ENCODE assay signal across 8 cellular contexts in the genomic region with DNA sequence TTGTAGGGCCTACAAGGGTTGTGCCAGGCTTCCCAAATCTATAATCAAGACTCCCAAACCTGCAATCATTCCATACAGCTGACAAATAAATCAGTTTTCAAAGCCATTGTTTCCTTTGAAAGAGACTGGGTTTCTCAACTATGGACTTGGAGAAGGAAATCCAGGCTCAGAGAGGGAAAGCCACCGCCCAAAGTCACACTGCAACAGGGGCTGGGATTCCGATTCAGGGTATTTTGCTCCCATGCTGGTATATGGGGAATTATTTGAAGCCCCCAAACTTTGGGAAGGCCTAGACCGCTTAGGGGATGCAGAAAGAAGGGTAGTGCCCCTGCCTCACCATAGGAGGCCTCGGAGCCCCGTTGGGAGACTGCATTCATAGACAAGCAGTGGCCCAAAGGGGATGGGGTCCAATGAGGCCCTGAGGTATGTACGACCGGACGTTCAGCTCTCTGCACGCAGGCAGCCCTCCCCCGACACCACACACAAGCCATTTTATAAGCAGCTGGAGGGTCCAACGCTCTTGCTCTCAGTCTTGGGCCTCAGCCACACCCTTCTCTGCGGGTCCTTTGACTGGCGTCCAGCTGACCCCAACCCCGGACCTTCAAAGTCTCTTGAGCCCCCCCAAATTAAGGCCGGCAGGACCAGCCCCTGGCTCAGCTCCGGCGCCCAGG. TPM values are rescaled to one million over a fixed set of nuclear protein-coding genes. Genes with fewer than 3 reads are reported as not detected.
A peak's percentile ranks its signal among the peaks of the same experiment; 100 is the strongest.
DNase-seq lines count a peak whose midpoint lies in the region; ATAC-seq, FAIRE-seq and TF ChIP-seq lines count a peak whose summit lies in the region.

No MANE protein-coding gene starts in this region.

- H3K4me3 ChIP-seq in keratinocyte (ENCODE audit: control insufficient read depth in 2 of 3, extremely low read depth in 1 of 3, insufficient read depth in 2 of 3, low read depth in 1 of 3, low read length in 3 of 3) (peak overlapping the region; percentile 51 to 78 (median 73)), stomach (peak overlapping the region; percentile 75 to 90 (median 86))

- H3K4me2 ChIP-seq in keratinocyte (ENCODE audit: control insufficient read depth, extremely low read depth, insufficient read depth, low read depth, low read length), result peak overlapping the region; percentile 96

- TF ChIP-seq EP300 in stomach (IDR thresholded peaks at IDR 0.05), result no peak

- DNase-seq in DMS 273 (lab: John Stamatoyannopoulos, UW; ENCODE audit: unreplicated experiment) (peak; percentile 48), DMS 273 treated with DMSO at 0.1 percent for 48 hours (lab: John Stamatoyannopoulos, UW) (no peak), LHCN-M2 (ENCODE audit: low read depth) (peak; percentile 37), astrocyte of the hippocampus (ENCODE audit: low read depth, low spot score) (peak; percentile 41), keratinocyte (ENCODE audit: low read depth, low spot score) (no peak), stomach (no peak), foreskin keratinocyte (no peak)

- H3K27ac ChIP-seq in keratinocyte (ENCODE audit: control insufficient read depth, insufficient read depth, low read length), result no peak overlapping the region
- H3K27ac ChIP-seq in stomach, result peak overlapping the region; percentile 79 to 94 (median 90)
- no peak overlapping the region for H3K27ac ChIP-seq in foreskin keratinocyte

- H3K9me3 ChIP-seq in keratinocyte (ENCODE audit: control insufficient read depth, low read depth, low read length) (no peaks in the 10 kb centered on the region), stomach (no peaks in the 10 kb centered on the region)

- H2AFZ ChIP-seq in keratinocyte (ENCODE audit: control insufficient read depth, low read length), result peak overlapping the region; percentile 88

- peaks cover 6% of the 10 kb centered on the region for H3K79me2 ChIP-seq in keratinocyte (ENCODE audit: control insufficient read depth, insufficient read depth, low read length)

- peak overlapping the region; percentile 50 for H3K9ac ChIP-seq in keratinocyte (ENCODE audit: control insufficient read depth, extremely low read depth, insufficient read depth, low read length)

- H3K4me1 ChIP-seq in keratinocyte (ENCODE audit: control insufficient read depth, extremely low read depth, insufficient read depth, low read length), result peaks cover 19% of the 10 kb centered on the region
- H3K4me1 ChIP-seq in stomach, result peaks cover 48 to 69% (median 66%) of the 10 kb centered on the region in 4 donors
- H3K4me1 ChIP-seq in foreskin keratinocyte, result no peaks in the 10 kb centered on the region

- 15 to 26% (median 24%) methylated on average over 11 to 17 of the region's 17 CpGs for WGBS in stomach, 5 donors

- TF ChIP-seq CTCF in keratinocyte (optimal IDR thresholded peaks at IDR 0.05 in 1 of 3, IDR thresholded peaks at IDR 0.05 in 1 of 3, conservative IDR thresholded peaks at IDR 0.05 in 1 of 3; ENCODE audit: extremely low read depth in 1 of 3, insufficient read depth in 2 of 3, low read length in 3 of 3), result no peak
- no peak for TF ChIP-seq CTCF in stomach (IDR thresholded peaks at IDR 0.05)
- TF ChIP-seq CTCF in foreskin keratinocyte (conservative IDR thresholded peaks at IDR 0.05), result no peak

- no peaks in the 10 kb centered on the region for H3K36me3 ChIP-seq in keratinocyte (ENCODE audit: control insufficient read depth in 2 of 2, extremely low read depth in 1 of 2, insufficient read depth in 2 of 2, low read length in 2 of 2)
- no peaks in the 10 kb centered on the region for H3K36me3 ChIP-seq in stomach

- H4K20me1 ChIP-seq in keratinocyte (ENCODE audit: control insufficient read depth, extremely low read depth, insufficient read depth, low read length), result no peaks in the 10 kb centered on the region

- H3K27me3 ChIP-seq in keratinocyte (ENCODE audit: control insufficient read depth, extremely low read depth, insufficient read depth, low read length) (peaks cover 19% of the 10 kb centered on the region), stomach (no peaks in the 10 kb centered on the region), foreskin keratinocyte (peaks cover 5% of the 10 kb centered on the region)

- no peak for TF ChIP-seq POLR2A in stomach (IDR thresholded peaks at IDR 0.05)

- intact Hi-C loops in stomach (cut with DNase I; ENCODE audit: low total_unique reads), result no loop called here

- H3K9me1 ChIP-seq in keratinocyte (ENCODE audit: control insufficient read depth, extremely low read depth, insufficient read depth, low read length), result no peaks in the 10 kb centered on the region

- no peak for FAIRE-seq in keratinocyte (lab: Jason Lieb, UNC)

- ATAC-seq in foreskin keratinocyte (no peak), HG02571 (IDR thresholded peaks at IDR 0.05; ENCODE audit: unreplicated experiment) (no peak)

- dilution Hi-C loops in keratinocyte (cut with MboI; ENCODE audit: extremely low pct_ligation_motif_present, low sequenced_read_pairs), result no loop called here

RNA-seq across cellular contexts. Expression of a gene that starts 0.7 kb away (rescaled TPM):
- 777 and 795 TPM in 2 replicates for total RNA-seq in LHCN-M2 (2014; rRNA removed)
- polyA plus RNA-seq in LHCN-M2 (2012), result 870 TPM
- polyA plus RNA-seq in keratinocyte, result 37.0 to 58.2 TPM (median 43.8 TPM) in 3 replicates
- 1.7 TPM for polyA plus RNA-seq in keratinocyte (2011; ENCODE audit: low read depth)
- 21.0 and 25.0 TPM in 2 replicates for polyA plus RNA-seq in keratinocyte (2011; cell fraction: cytosol; rRNA removed)
- 19.0 and 21.7 TPM in 2 replicates for polyA plus RNA-seq in keratinocyte (2011; cell fraction: nucleus; rRNA removed)
- 0.92 and 59.9 TPM in 2 replicates for polyA plus RNA-seq in keratinocyte (2012; ENCODE audit: low replicate concordance)
- polyA minus RNA-seq in keratinocyte, result 42.3 to 61.6 TPM (median 44.7 TPM) in 3 replicates
- polyA minus RNA-seq in keratinocyte (2011; cell fraction: cytosol; rRNA and poly(A)+ RNA removed), result 31.8 TPM
- polyA minus RNA-seq in keratinocyte (2011; cell fraction: nucleus; rRNA and poly(A)+ RNA removed), result 10.0 and 16.7 TPM in 2 replicates
- 100 to 1,000 TPM in 3 of 5 donors, 10 to 100 TPM in 2; 28.4 to 240 (median 133) TPM for total RNA-seq in stomach
- 100 to 1,000 TPM in 1 of 3 donors, 10 to 100 TPM in 2; 66.0 to 103 (median 73.6) TPM for polyA plus RNA-seq in stomach
- total RNA-seq in foreskin keratinocyte, result 50.6 and 73.9 TPM in 2 replicates
- polyA plus RNA-seq in foreskin keratinocyte, result 42.5 and 60.6 TPM in 2 replicates

Comparison
In these comparisons a context has a peak if more than half of its experiments do, and no peak if none do; other contexts are left out.
1. DNase-seq: peak in DMS 273 (single experiment), LHCN-M2 (single experiment) and astrocyte of the hippocampus (single experiment); none in DMS 273 treated with DMSO at 0.1 percent for 48 hours (single experiment), keratinocyte (single experiment), stomach (single experiment) and foreskin keratinocyte (0 of 2).
2. H3K27ac ChIP-seq: peak in stomach (5 of 5); none in keratinocyte (single experiment) and foreskin keratinocyte (single experiment).